Comparison of ENCODE assay signal across 12 cellular contexts in the genomic region with DNA sequence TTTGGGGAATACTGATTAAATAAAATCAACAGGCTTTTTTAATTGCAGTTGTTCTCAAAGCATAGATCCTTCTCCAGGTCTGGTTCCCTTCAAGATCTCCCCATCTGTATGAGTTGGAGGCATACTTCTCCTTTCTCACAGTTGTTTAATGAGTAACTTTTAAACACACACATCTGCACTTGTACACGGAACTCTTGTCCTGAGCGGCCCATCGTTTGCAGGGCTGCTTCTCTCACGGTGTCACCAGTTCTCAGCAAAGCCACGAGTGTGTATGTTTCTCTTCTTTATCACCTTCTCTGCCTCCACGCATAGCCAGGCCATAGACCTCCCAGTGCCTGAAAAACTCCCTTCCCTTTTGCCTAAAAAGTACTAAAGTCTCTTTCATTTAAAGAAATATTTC.
A peak's percentile ranks its signal among the peaks of the same experiment; 100 is the strongest.
DNase-seq lines count a peak whose midpoint lies in the region; ATAC-seq and TF ChIP-seq lines count a peak whose summit lies in the region.
"Had no signal": no experiment of that assay in that cellular context is flagged by ENCODE, and none has a peak within 500 bp of the region (broad histone marks: within the 10 kb centered on the region; RNA-seq: fewer than 3 reads in every experiment).

No MANE protein-coding gene starts in this region.

- H3K36me3 ChIP-seq in lower lobe of right lung (no peaks in the 10 kb centered on the region), gastroesophageal sphincter (no peaks in the 10 kb centered on the region)

- peaks cover 3% of the 10 kb centered on the region for H3K4me1 ChIP-seq in lower lobe of right lung
- H3K4me1 ChIP-seq in gastroesophageal sphincter = peaks cover 0 to 19% (median 0%) of the 10 kb centered on the region in 3 donors

- no peak for TF ChIP-seq EP300 in gastroesophageal sphincter (IDR thresholded peaks at IDR 0.05)

- H3K27me3 ChIP-seq in lower lobe of right lung (ENCODE audit: low read depth) (no peaks in the 10 kb centered on the region), gastroesophageal sphincter (no peaks in the 10 kb centered on the region)

- peak; percentile 96 for ATAC-seq in GM18511 (IDR thresholded peaks at IDR 0.05; ENCODE audit: unreplicated experiment)
- peak; percentile 90 for ATAC-seq in GM21786 (IDR thresholded peaks at IDR 0.05; ENCODE audit: unreplicated experiment)
- ATAC-seq in HG03354 (IDR thresholded peaks at IDR 0.05; ENCODE audit: poor library complexity, severe bottlenecking, unreplicated experiment) = peak; percentile 97
- ATAC-seq in lower lobe of right lung = peak; percentile 10 to 47
- no peak for ATAC-seq in gastroesophageal sphincter

- no peak overlapping the region for H3K27ac ChIP-seq in lower lobe of right lung
- no peak overlapping the region for H3K27ac ChIP-seq in gastroesophageal sphincter

- no peaks in the 10 kb centered on the region for H3K9me3 ChIP-seq in lower lobe of right lung
- H3K9me3 ChIP-seq in gastroesophageal sphincter = no peaks in the 10 kb centered on the region

- no peak for TF ChIP-seq POLR2A in gastroesophageal sphincter (IDR thresholded peaks at IDR 0.05)

- WGBS in gastroesophageal sphincter (ENCODE audit: low coverage in 1 of 2), 2 donors = 59 to 82% methylated on average over 2 to 6 of the region's 6 CpGs

- TF ChIP-seq CTCF in lower lobe of right lung (IDR thresholded peaks at IDR 0.05) (no peak), gastroesophageal sphincter (IDR thresholded peaks at IDR 0.05) (no peak)

- H3K4me3 ChIP-seq in lower lobe of right lung (no peak overlapping the region), gastroesophageal sphincter (no peak overlapping the region)

- intact Hi-C loops in lower lobe of right lung (cut with DNase I) = no loop called here

- DNase-seq in lower lobe of right lung = no peak
- DNase-seq in T-helper 9 cell = no peak
- no peak for DNase-seq in DMS79 (lab: John Stamatoyannopoulos, UW)
- no peak for DNase-seq in globus pallidus (ENCODE audit: low spot score)
- DNase-seq: activated CD4-positive, alpha-beta T cell treated with anti-CD3 and anti-CD28 coated beads for 4 hours; activated naive CD4-positive, alpha-beta T cell treated with Interleukin-2 at 50 U/mL for 16 hours; foreskin fibroblast; NCI-H510A had no signal
